1 cellular context compared by ENCODE assay signal in the genomic region with DNA sequence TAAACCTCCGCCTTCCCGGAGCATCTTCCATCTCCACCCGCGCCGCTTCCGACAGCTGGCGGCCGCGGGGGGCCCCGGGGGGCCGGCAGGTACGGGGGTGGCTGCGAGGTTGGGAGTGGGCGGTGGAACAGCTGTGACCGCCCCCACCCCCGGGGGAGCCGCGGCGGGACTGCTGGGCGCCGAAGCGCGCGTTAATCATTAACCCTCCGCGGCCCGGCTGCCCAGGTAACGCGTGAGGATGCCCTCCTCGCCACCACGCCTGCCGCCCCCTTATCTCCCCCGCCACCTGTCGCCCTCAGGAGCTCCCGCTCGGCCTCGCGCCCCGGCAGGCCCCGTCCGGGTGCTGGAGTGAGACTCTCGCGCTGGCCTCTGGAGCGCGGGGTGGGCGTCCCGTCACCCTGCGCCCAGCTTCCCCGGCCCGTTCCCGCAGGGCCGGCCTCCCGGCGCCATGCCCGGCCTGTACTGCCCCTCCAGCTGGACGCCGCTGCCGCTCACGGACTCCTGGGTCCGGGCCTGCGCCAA.
A peak's percentile ranks its signal among the peaks of the same experiment; 100 is the strongest.
TF ChIP-seq lines count a peak whose summit lies in the region.

No MANE protein-coding gene starts in this region.

TF ChIP-seq in H1, 55 proteins besides CTCF, POLR2A, EP300 and RAD21:
- peak; percentile 54 for TF ChIP-seq KDM4A (IDR thresholded peaks at IDR 0.05; ENCODE audit: low read depth, low read length, severe bottlenecking)
- TF ChIP-seq SUZ12 (IDR thresholded peaks at IDR 0.05; ENCODE audit: low read length): peak; percentile 86
- TF ChIP-seq EZH2 (IDR thresholded peaks at IDR 0.05; ENCODE audit: low read depth, low read length, severe bottlenecking): peak; percentile 82
- no peak for TF ChIP-seq CBX5 (IDR thresholded peaks at IDR 0.05; ENCODE audit: low read depth, low read length)
TF ChIP-seq in H1: peak in this region for 3.
